ENCODE assay signal across 2 cellular contexts in the genomic region with DNA sequence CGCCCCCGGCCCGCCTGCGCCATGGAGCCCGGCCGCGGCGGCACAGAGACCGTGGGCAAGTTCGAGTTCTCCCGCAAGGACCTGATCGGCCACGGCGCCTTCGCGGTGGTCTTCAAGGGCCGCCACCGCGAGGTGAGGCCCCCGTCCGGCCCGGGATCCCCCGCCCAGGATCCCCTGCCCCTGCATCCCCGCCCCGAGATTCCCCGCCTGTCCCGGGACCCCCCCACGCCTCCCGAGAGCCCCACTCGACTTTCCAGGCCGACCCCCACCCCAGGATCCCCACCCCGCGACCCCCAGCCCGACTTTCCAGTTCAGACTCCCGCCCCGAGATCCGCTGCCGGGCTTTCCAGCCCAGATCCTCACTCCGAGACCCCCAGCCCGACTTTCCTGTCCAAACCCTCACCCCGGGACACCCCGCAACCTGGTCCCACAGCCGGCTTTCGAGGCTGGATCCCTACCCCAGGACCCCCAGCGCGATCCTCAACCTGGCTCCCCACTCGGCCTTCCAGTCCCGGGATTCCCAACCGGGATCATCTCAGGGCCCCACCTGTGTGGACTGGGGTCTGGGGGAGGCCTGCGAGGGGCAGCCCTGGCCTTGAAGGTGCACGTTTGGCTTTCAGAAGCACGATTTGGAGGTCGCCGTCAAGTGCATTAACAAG.
A peak's percentile ranks its signal among the peaks of the same experiment; 100 is the strongest.
TF ChIP-seq lines count a peak whose summit lies in the region.

No MANE protein-coding gene starts in this region.

TF ChIP-seq in GM12891, 5 proteins besides CTCF, POLR2A, EP300 and RAD21 (continued from another document):
- no peak for TF ChIP-seq POU2F2 (IDR thresholded peaks at IDR 0.05; ENCODE audit: low read depth, low read length)
- TF ChIP-seq POLR2AphosphoS5 (IDR thresholded peaks at IDR 0.05; ENCODE audit: low read depth, low read length): no peak
- no peak for TF ChIP-seq SPI1 (IDR thresholded peaks at IDR 0.05; ENCODE audit: low read depth, low read length)

TF ChIP-seq in IMR-90, 13 proteins besides CTCF, POLR2A, EP300 and RAD21 (continued from another document):
- TF ChIP-seq MAZ (IDR thresholded peaks at IDR 0.05; ENCODE audit: borderline replicate concordance, low read depth, low read length): peak; percentile 9; the same call in 1 of the 2 replicates
- no peak for TF ChIP-seq FOS (IDR thresholded peaks at IDR 0.05; ENCODE audit: low read depth, low read length)
